In genomic region chr6:68634503-68635411, GRCh38 we compare ENCODE assay signal across 8 cellular contexts. TPM values are rescaled to one million over a fixed set of nuclear protein-coding genes. Genes with fewer than 3 reads are reported as not detected.
DNase-seq lines count a peak whose midpoint lies in the region; ATAC-seq, FAIRE-seq and TF ChIP-seq lines count a peak whose summit lies in the region.

TSS of gene ADGRB3 (plus strand) at chr6:68635282. CDS start at chr6:68638676, 3,394 bp downstream.

- peak within 1 kb of the TSS; percentile 58 for H3K4me3 ChIP-seq in A549
- H3K4me3 ChIP-seq in keratinocyte (ENCODE audit: control insufficient read depth in 2 of 3, extremely low read depth in 1 of 3, insufficient read depth in 2 of 3, low read depth in 1 of 3, low read length in 3 of 3) = peak within 1 kb of the TSS; percentile 35 to 61 (median 59)
- peak within 1 kb of the TSS; percentile 79 to 85 (median 82) for H3K4me3 ChIP-seq in skeletal muscle tissue (ENCODE audit: low read length in 3 of 3)

- no peaks in the 10 kb centered on the region for H3K9me3 ChIP-seq in A549
- no peaks in the 10 kb centered on the region for H3K9me3 ChIP-seq in keratinocyte (ENCODE audit: control insufficient read depth, low read depth, low read length)
- no peaks in the 10 kb centered on the region for H3K9me3 ChIP-seq in skeletal muscle tissue (ENCODE audit: control insufficient read depth in 3 of 3, low read length in 3 of 3)

- TF ChIP-seq RAD21 in A549 (conservative IDR thresholded peaks at IDR 0.05 in 1 of 2, IDR thresholded peaks at IDR 0.05 in 1 of 2) = no peak

- TF ChIP-seq POLR2A in A549 (IDR thresholded peaks at IDR 0.05; ENCODE audit: low read length) (no peak), GM18505 (IDR thresholded peaks at IDR 0.05; ENCODE audit: borderline replicate concordance, extremely low read depth, insufficient read depth, insufficient read length) (no peak)

- no peak within 1 kb of the TSS for H3K27ac ChIP-seq in A549
- H3K27ac ChIP-seq in cingulate gyrus (ENCODE audit: low read depth, low read length) = peak within 1 kb of the TSS; percentile 92
- no peak within 1 kb of the TSS for H3K27ac ChIP-seq in keratinocyte (ENCODE audit: control insufficient read depth, insufficient read depth, low read length)
- H3K27ac ChIP-seq in skeletal muscle tissue (ENCODE audit: low read depth, low read length) = peak within 1 kb of the TSS; percentile 66

- FAIRE-seq in A549 (lab: Jason Lieb, UNC) (no peak), keratinocyte (lab: Jason Lieb, UNC) (no peak)

- peak within 1 kb of the TSS; percentile 78 for H2AFZ ChIP-seq in keratinocyte (ENCODE audit: control insufficient read depth, low read length)

- DNase-seq in A549 (ENCODE audit: low read depth in 1 of 2, low spot score in 1 of 2) (peak; percentile 9 to 38), NCI-H187 treated with DMSO at 0.1 percent for 48 hours (lab: John Stamatoyannopoulos, UW) (peak; percentile 63), T1000 (lab: John Stamatoyannopoulos, UW) (peak; percentile 76), keratinocyte (ENCODE audit: low read depth, low spot score) (no peak)

- no peaks in the 10 kb centered on the region for H4K20me1 ChIP-seq in keratinocyte (ENCODE audit: control insufficient read depth, extremely low read depth, insufficient read depth, low read length)

- POLR2A ChIA-PET in A549 (lab: Yijun Ruan, JAX) = no interaction called here

- peaks cover 34% of the 10 kb centered on the region for H3K27me3 ChIP-seq in keratinocyte (ENCODE audit: control insufficient read depth, extremely low read depth, insufficient read depth, low read length)
- peaks cover 0 to 20% (median 0%) of the 10 kb centered on the region in 3 donors for H3K27me3 ChIP-seq in skeletal muscle tissue (ENCODE audit: control insufficient read depth in 3 of 3, insufficient read depth in 3 of 3, low read length in 3 of 3)

- TF ChIP-seq EP300 in A549 (IDR thresholded peaks at IDR 0.05) = no peak

- ATAC-seq in A549 (peak; percentile 76 to 90), GM18505 (IDR thresholded peaks at IDR 0.05; ENCODE audit: unreplicated experiment) (peak; percentile 82), HG02943 (IDR thresholded peaks at IDR 0.05; ENCODE audit: low read depth, unreplicated experiment) (peak; percentile 61)

- H3K9ac ChIP-seq in keratinocyte (ENCODE audit: control insufficient read depth, extremely low read depth, insufficient read depth, low read length) = no peak within 1 kb of the TSS
- peak within 1 kb of the TSS; percentile 73 to 84 (median 77) for H3K9ac ChIP-seq in skeletal muscle tissue (ENCODE audit: low read depth in 1 of 3, low read length in 3 of 3)

- no peaks in the 10 kb centered on the region for H3K36me3 ChIP-seq in keratinocyte (ENCODE audit: control insufficient read depth in 2 of 2, extremely low read depth in 1 of 2, insufficient read depth in 2 of 2, low read length in 2 of 2)
- no peaks in the 10 kb centered on the region for H3K36me3 ChIP-seq in skeletal muscle tissue (ENCODE audit: control insufficient read depth in 3 of 3, insufficient read depth in 3 of 3, low read length in 3 of 3)

- 13% methylated on average over 26 of the region's 92 CpGs for WGBS in A549 (ENCODE audit: missing lambda C conversion rate)

- no peaks in the 10 kb centered on the region for H3K9me1 ChIP-seq in keratinocyte (ENCODE audit: control insufficient read depth, extremely low read depth, insufficient read depth, low read length)

- H3K4me2 ChIP-seq in A549 (peak within 1 kb of the TSS; percentile 93), keratinocyte (ENCODE audit: control insufficient read depth, extremely low read depth, insufficient read depth, low read depth, low read length) (peak within 1 kb of the TSS; percentile 85)

- CTCF ChIA-PET in A549 (lab: Yijun Ruan, JAX) = interaction anchor here (1.0 kb wide), 1 partner anchor 1532 kb away, joined by 3 read pairs; no protein-coding TSS in a partner anchor

- H3K4me1 ChIP-seq in A549 (no peaks in the 10 kb centered on the region), keratinocyte (ENCODE audit: control insufficient read depth, extremely low read depth, insufficient read depth, low read length) (peaks cover 4% of the 10 kb centered on the region), skeletal muscle tissue (ENCODE audit: control insufficient read depth in 3 of 3, insufficient read depth in 3 of 3, low read length in 3 of 3) (peaks cover 8 to 17% (median 12%) of the 10 kb centered on the region in 3 donors)

- TF ChIP-seq CTCF in A549 (IDR thresholded peaks at IDR 0.05) = no peak
- TF ChIP-seq CTCF in keratinocyte (optimal IDR thresholded peaks at IDR 0.05 in 1 of 3, IDR thresholded peaks at IDR 0.05 in 1 of 3, conservative IDR thresholded peaks at IDR 0.05 in 1 of 3; ENCODE audit: extremely low read depth in 1 of 3, insufficient read depth in 2 of 3, low read length in 3 of 3) = no peak

- H3K79me2 ChIP-seq in keratinocyte (ENCODE audit: control insufficient read depth, insufficient read depth, low read length) = no peaks in the 10 kb centered on the region

- dilution Hi-C loops in keratinocyte (cut with MboI; ENCODE audit: extremely low pct_ligation_motif_present, low sequenced_read_pairs) = no loop called here

TF ChIP-seq in A549, 52 proteins besides CTCF, POLR2A, EP300 and RAD21:
- TF ChIP-seq RNF2 (IDR thresholded peaks at IDR 0.05; ENCODE audit: borderline replicate concordance, low read depth) (0 out of 2 replicates have a peak, but pooled peaks have one; percentile 32), POLR2AphosphoS2 (conservative IDR thresholded peaks at IDR 0.05; ENCODE audit: low read length) (no peak), ZNF302 (CRISPR knock-in tag; IDR thresholded peaks at IDR 0.05) (no peak), HOXB5 (CRISPR knock-in tag; IDR thresholded peaks at IDR 0.05) (0 out of 2 replicates have a peak, but pooled peaks have one; percentile 28)
TF ChIP-seq in A549: peak in this region for 2.

RNA-seq across cellular contexts. Expression of gene ADGRB3, which starts in this region (rescaled TPM):
- polyA plus RNA-seq in A549 (2011; rRNA removed) (not detected in 2 replicates), A549 (2017; fragmentation: RNase III; extraction: RNeasy Plus Mini Kit Qiagen cat#74134 plus additional on column Dnase treatment) (not detected in 3 replicates), keratinocyte (not detected in 3 replicates)
- not detected in 2 replicates for polyA plus RNA-seq in A549 (2012; cell fraction: cytosol; rRNA removed)
- polyA plus RNA-seq in A549 (2012; cell fraction: nucleus; rRNA removed) = not detected in 2 replicates
- 0.33 TPM in 1 of 2 replicates, not detected in the other for polyA minus RNA-seq in A549 (2011; rRNA and poly(A)+ RNA removed)
- polyA plus RNA-seq in keratinocyte (2011; ENCODE audit: low read depth) = not detected
- not detected in 2 replicates for polyA plus RNA-seq in keratinocyte (2011; cell fraction: cytosol; rRNA removed)
- polyA plus RNA-seq in keratinocyte (2011; cell fraction: nucleus; rRNA removed) = not detected in 2 replicates
- not detected in 2 replicates for polyA plus RNA-seq in keratinocyte (2012; ENCODE audit: low replicate concordance)
- polyA minus RNA-seq in keratinocyte = not detected in 3 replicates
- not detected for polyA minus RNA-seq in keratinocyte (2011; cell fraction: cytosol; rRNA and poly(A)+ RNA removed)
- not detected in 2 replicates for polyA minus RNA-seq in keratinocyte (2011; cell fraction: nucleus; rRNA and poly(A)+ RNA removed)
- total RNA-seq in skeletal muscle tissue = 3.1 TPM

Comparison
In these comparisons a context has a peak if more than half of its experiments do, and no peak if none do; other contexts are left out.
1. Peak in DNase-seq, ATAC-seq, H3K4me3 ChIP-seq and H3K4me2 ChIP-seq in A549; RNA of the gene not detected or under 1 TPM.
2. H3K27ac ChIP-seq: peak in cingulate gyrus (single experiment) and skeletal muscle tissue (single experiment); none in A549 (0 of 2) and keratinocyte (single experiment).
3. Peak in every context shown above with its lines, with median percentiles within 50 percentile points of each other: ATAC-seq and H3K4me3 ChIP-seq.